Comparison of ENCODE assay signal across 28 cellular contexts in the genomic region with DNA sequence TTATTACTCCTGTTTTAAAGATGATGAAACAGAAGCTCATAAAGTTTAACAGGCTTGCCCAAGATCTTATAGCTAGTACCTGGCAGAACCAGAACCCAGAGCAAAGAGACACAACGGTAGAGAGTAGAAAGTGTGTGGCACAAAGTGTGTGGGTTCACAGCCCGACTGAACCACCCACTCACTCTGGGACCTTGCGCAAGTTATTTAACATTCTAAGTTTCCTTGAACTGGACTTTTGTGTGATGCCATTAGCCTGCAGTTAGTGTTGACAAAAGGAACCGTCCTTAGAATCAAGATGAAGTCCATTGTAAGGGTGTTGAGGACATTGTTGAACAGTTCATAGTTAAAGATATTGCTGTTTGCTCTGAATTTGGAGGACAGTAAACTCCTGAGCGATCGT.
"Had no signal": no experiment of that assay in that cellular context is flagged by ENCODE, and none has a peak within 500 bp of the region (broad histone marks: within the 10 kb centered on the region; RNA-seq: fewer than 3 reads in every experiment).

No MANE protein-coding gene starts in this region.

- H3K4me3 Mint-ChIP-seq: immature natural killer cell; mesothelial cell of epicardium; naive B cell; natural killer cell treated with Interleukin-12 subunit alpha and Interleukin-12 subunit beta and Interleukin-15 and Interleukin-18, amount 100 ng/mL, for 72 hours; stimulated activated naive B cell treated with anti-CD40 and anti-IgM and Interleukin-4, amounts not matched to agents 10 μg/mL and 1 μg/mL and 100 μg/mL, for 72 hours had no signal

- H3K36me3 ChIP-seq: left ventricle myocardium inferior, neutrophil, right atrium auricular region, stomach, thyroid gland, transverse colon, upper lobe of left lung had no signal

- H3K27ac Mint-ChIP-seq: immature natural killer cell; mesothelial cell of epicardium; naive B cell; natural killer cell treated with Interleukin-12 subunit alpha and Interleukin-12 subunit beta and Interleukin-15 and Interleukin-18, amount 100 ng/mL, for 72 hours; stimulated activated naive B cell treated with anti-CD40 and anti-IgM and Interleukin-4, amounts not matched to agents 10 μg/mL and 1 μg/mL and 100 μg/mL, for 72 hours had no signal

- H3K4me1 Mint-ChIP-seq: mesothelial cell of epicardium had no signal

- H3K9ac ChIP-seq: parathyroid adenoma had no signal

- FAIRE-seq: islet of Langerhans, kidney, urothelium cell line had no signal

- H3K9me3 Mint-ChIP-seq: immature natural killer cell; mesothelial cell of epicardium; naive B cell; natural killer cell treated with Interleukin-12 subunit alpha and Interleukin-12 subunit beta and Interleukin-15 and Interleukin-18, amount 100 ng/mL, for 72 hours; stimulated activated naive B cell treated with anti-CD40 and anti-IgM and Interleukin-4, amounts not matched to agents 10 μg/mL and 1 μg/mL and 100 μg/mL, for 72 hours had no signal

- ATAC-seq: natural killer cell treated with Interleukin-12 subunit alpha and Interleukin-12 subunit beta and Interleukin-15 and Interleukin-18, amount 100 ng/mL, for 72 hours; sciatic nerve; stimulated activated naive B cell treated with anti-CD40 and anti-IgM and Interleukin-4, amounts not matched to agents 10 μg/mL and 1 μg/mL and 100 μg/mL, for 72 hours; stimulated activated naive CD8-positive, alpha-beta T cell treated with anti-CD3 and anti-CD28 coated beads, Interleukin-15, Interleukin-2, amounts not matched to agents 100 U/mL and 50 U/mL, for 24 hours had no signal

- H3K4me1 ChIP-seq: parathyroid adenoma, testis, thyroid gland, upper lobe of left lung had no signal

- H2AFZ ChIP-seq: parathyroid adenoma had no signal

- H3K4me3 ChIP-seq: left ventricle myocardium inferior, lung, right atrium auricular region, skin epidermis, stomach, testis, thyroid gland, transverse colon, upper lobe of left lung had no signal

- DNase-seq: hypothalamus; immature natural killer cell; kidney; left ventricle myocardium inferior; mesendoderm; naive B cell; occipital lobe; stimulated activated CD4-positive, alpha-beta T cell treated with anti-CD3 and anti-CD28 coated beads, Interleukin-12 subunit alpha, Interleukin-12 subunit beta, amount 100 ng/mL, for 4 hours; stimulated activated CD4-positive, alpha-beta T cell treated with anti-CD3 and anti-CD28 coated beads, Interleukin-15, amount 100 ng/mL, for 24 hours; stimulated activated CD4-positive, alpha-beta T cell treated with anti-CD3 and anti-CD28 coated beads, Interleukin-2, amount 100 ng/mL, for 24 hours; stimulated activated CD4-positive, alpha-beta T cell treated with anti-CD3 and anti-CD28 coated beads, Interleukin-4, amount 100 ng/mL, for 1 hour; stimulated activated naive B cell treated with anti-CD40 and anti-IgM and Interleukin-4, amounts not matched to agents 10 μg/mL and 1 μg/mL and 100 μg/mL, for 72 hours; stimulated activated naive CD8-positive, alpha-beta T cell treated with anti-CD3 and anti-CD28 coated beads, Interleukin-15, Interleukin-2, amounts not matched to agents 100 U/mL and 50 U/mL, for 24 hours; stomach; testis; thyroid gland; transverse colon; upper lobe of left lung had no signal

- H3K27ac ChIP-seq: left ventricle myocardium inferior, neutrophil, parathyroid adenoma, right atrium auricular region, skin epidermis, stomach, testis, thyroid gland, transverse colon, upper lobe of left lung had no signal

- H3K36me3 Mint-ChIP-seq: immature natural killer cell; mesothelial cell of epicardium; naive B cell; natural killer cell treated with Interleukin-12 subunit alpha and Interleukin-12 subunit beta and Interleukin-15 and Interleukin-18, amount 100 ng/mL, for 72 hours; stimulated activated naive B cell treated with anti-CD40 and anti-IgM and Interleukin-4, amounts not matched to agents 10 μg/mL and 1 μg/mL and 100 μg/mL, for 72 hours had no signal

- H3K79me2 ChIP-seq: parathyroid adenoma had no signal

- H3K27me3 ChIP-seq: right atrium auricular region, testis, thyroid gland, transverse colon, upper lobe of left lung had no signal

- H3K9me3 ChIP-seq: left ventricle myocardium inferior, neutrophil, right atrium auricular region, stomach, testis, thyroid gland, transverse colon, upper lobe of left lung had no signal
